Comparison of ENCODE assay signal across 17 cellular contexts in the genomic region with DNA sequence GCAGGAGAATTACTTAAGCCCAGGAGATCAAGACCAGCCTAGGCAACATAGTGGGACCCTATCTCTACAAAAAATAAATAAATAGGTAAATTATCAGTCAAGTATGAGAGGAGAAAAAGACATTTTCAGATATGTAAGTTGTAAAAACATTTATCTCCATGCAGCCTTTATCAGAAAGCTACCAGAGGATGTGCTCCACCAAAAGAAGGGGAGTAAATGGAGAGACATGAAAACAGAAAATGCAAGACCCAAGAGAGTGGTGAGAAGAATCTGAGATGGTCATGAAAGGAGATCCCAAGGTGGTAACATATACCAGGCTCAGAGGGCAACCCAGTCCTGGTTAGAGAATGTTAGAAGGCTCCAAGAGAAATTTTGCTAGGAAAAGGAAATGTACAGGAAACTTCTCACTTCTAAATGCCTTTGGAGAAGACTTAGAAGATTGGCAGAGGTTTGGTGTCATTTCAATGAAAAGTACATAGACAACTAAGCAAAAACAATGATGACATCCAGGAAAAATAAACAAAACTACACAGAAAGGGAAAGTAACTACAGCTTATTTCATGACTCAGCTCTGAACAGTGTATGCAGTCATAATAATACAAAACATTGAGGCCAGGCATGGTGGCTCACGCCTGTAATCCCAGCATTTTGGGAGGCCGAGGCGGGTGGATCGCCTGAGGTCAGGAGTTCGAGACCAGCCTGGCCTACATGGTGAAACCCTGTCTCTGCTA. TPM values are rescaled to one million over a fixed set of nuclear protein-coding genes. Genes with fewer than 3 reads are reported as not detected.
DNase-seq lines count a peak whose midpoint lies in the region; ATAC-seq, FAIRE-seq and TF ChIP-seq lines count a peak whose summit lies in the region.
"Had no signal": no experiment of that assay in that cellular context is flagged by ENCODE, and none has a peak within 500 bp of the region (broad histone marks: within the 10 kb centered on the region; RNA-seq: fewer than 3 reads in every experiment).

No MANE protein-coding gene starts in this region.

- peak; percentile 25 for DNase-seq in EH (ENCODE audit: low read depth)
- peak; percentile 29 for DNase-seq in bronchial epithelial cell (ENCODE audit: low read depth)
- peak; percentile 68 for DNase-seq in mesenchymal stem cell
- DNase-seq in NCI-H146 treated with DMSO at 0.1 percent for 48 hours (lab: John Stamatoyannopoulos, UW; ENCODE audit: unreplicated experiment), result no peak
- no peak for DNase-seq in GOT3 (lab: John Stamatoyannopoulos, UW)
- DNase-seq: CD8-positive, alpha-beta T cell; NCI-H1092; NCI-H1694; NCI-H446 treated with DMSO at 0.1 percent for 48 hours; NCI-H748 treated with DMSO at 0.1 percent for 48 hours had no signal

- no peak overlapping the region for H3K23ac ChIP-seq in mesenchymal stem cell (ENCODE audit: low read length in 2 of 2)

- no peak overlapping the region for H3K27ac ChIP-seq in HEK293 (ENCODE audit: extremely low read depth, low read depth, low read length)
- no peak overlapping the region for H3K27ac ChIP-seq in mesenchymal stem cell (ENCODE audit: low read length, poor library complexity, severe bottlenecking)
- H3K27ac ChIP-seq: PC-9 had no signal

- no peak for TF ChIP-seq CTCF in HEK293 (tag by site-specific recombination; IDR thresholded peaks at IDR 0.05)
- no peak for TF ChIP-seq CTCF in bronchial epithelial cell (IDR thresholded peaks at IDR 0.05; ENCODE audit: insufficient read depth, low read length, severe bottlenecking)

- H3K9me3 ChIP-seq in HEK293 (ENCODE audit: control insufficient read depth, insufficient read depth, low read depth, low read length) (no peaks in the 10 kb centered on the region), mesenchymal stem cell (ENCODE audit: control insufficient read depth, low read length) (peaks cover 7% of the 10 kb centered on the region)
- H3K9me3 ChIP-seq: HAP-1 had no signal

- no peak for FAIRE-seq in bronchial epithelial cell (lab: Jason Lieb, UNC)

- H2BK120ac ChIP-seq in mesenchymal stem cell (ENCODE audit: low read depth, low read length), result no peak overlapping the region

- H2AK5ac ChIP-seq in mesenchymal stem cell (ENCODE audit: low read length, severe bottlenecking), result no peak overlapping the region

- H3K36me3 ChIP-seq in HEK293 (ENCODE audit: control insufficient read depth in 2 of 2, insufficient read depth in 1 of 2, low read length in 2 of 2) (no peaks in the 10 kb centered on the region), bronchial epithelial cell (ENCODE audit: control insufficient read depth, insufficient read depth, low read length) (no peaks in the 10 kb centered on the region), mesenchymal stem cell (ENCODE audit: control insufficient read depth in 1 of 2, insufficient read depth in 2 of 2, low read depth in 1 of 2, low read length in 2 of 2) (no peaks in the 10 kb centered on the region)
- H3K36me3 ChIP-seq: HAP-1 had no signal

- CTCF ChIA-PET in HEK293 (lab: Yijun Ruan, JAX), result interaction anchor here (0.6 to 2.5 kb wide), 3 partner anchors 15 to 1096 kb away, joined by 3 to 8 read pairs (median 5); no protein-coding TSS in a partner anchor

- no peak overlapping the region for H2BK12ac ChIP-seq in mesenchymal stem cell (ENCODE audit: low read length in 2 of 2)

- no peak overlapping the region for H2BK15ac ChIP-seq in mesenchymal stem cell (ENCODE audit: low read depth, poor library complexity, severe bottlenecking)

- H3K4me1 ChIP-seq in HEK293 (ENCODE audit: control insufficient read depth, insufficient read depth, low read length) (no peaks in the 10 kb centered on the region), mesenchymal stem cell (ENCODE audit: control insufficient read depth, insufficient read depth, low read depth, low read length) (peaks cover 4% of the 10 kb centered on the region)
- H3K4me1 ChIP-seq: HAP-1 had no signal

- H3K27me3 ChIP-seq in bronchial epithelial cell (ENCODE audit: control insufficient read depth, insufficient read depth, low read length) (peaks cover 21% of the 10 kb centered on the region), mesenchymal stem cell (ENCODE audit: control insufficient read depth in 1 of 2, insufficient read depth in 1 of 2, low read length in 2 of 2) (peaks cover 40 to 52% of the 10 kb centered on the region in 2 experiments)

- ATAC-seq in GM18505 (IDR thresholded peaks at IDR 0.05; ENCODE audit: unreplicated experiment), result no peak
- ATAC-seq: CD8-positive, alpha-beta T cell had no signal

- no peak overlapping the region for H3K18ac ChIP-seq in mesenchymal stem cell (ENCODE audit: low read depth in 1 of 2, low read length in 2 of 2)

- WGBS in mesenchymal stem cell, result 82% methylated on average over 5 of the region's 5 CpGs

- H2AFZ ChIP-seq in mesenchymal stem cell (ENCODE audit: low read depth, low read length), result no peak overlapping the region
- H2AFZ ChIP-seq: PC-9 had no signal

- no peak for TF ChIP-seq POLR2A in GM18505 (IDR thresholded peaks at IDR 0.05; ENCODE audit: borderline replicate concordance, extremely low read depth, insufficient read depth, insufficient read length)

- no peak overlapping the region for H3K4ac ChIP-seq in mesenchymal stem cell (ENCODE audit: low read depth in 1 of 2, low read length in 2 of 2)

- H2BK5ac ChIP-seq in mesenchymal stem cell (ENCODE audit: low read depth, low read length, poor library complexity, severe bottlenecking), result no peak overlapping the region

- no peak overlapping the region for H3K4me2 ChIP-seq in mesenchymal stem cell (ENCODE audit: low read length, poor library complexity, severe bottlenecking)
- H3K4me2 ChIP-seq: PC-9 had no signal

- no peak overlapping the region for H4K8ac ChIP-seq in mesenchymal stem cell (ENCODE audit: low read length)

- H3K9ac ChIP-seq in mesenchymal stem cell (ENCODE audit: low read length), result no peak overlapping the region

- POLR2A ChIA-PET in HEK293 (lab: Yijun Ruan, JAX), result no interaction called here

- no peak overlapping the region for H3K14ac ChIP-seq in mesenchymal stem cell (ENCODE audit: low read length in 2 of 2)

- no peak overlapping the region for H4K91ac ChIP-seq in mesenchymal stem cell (ENCODE audit: low read length)

- H3K79me1 ChIP-seq in mesenchymal stem cell (replicated peaks; ENCODE audit: low read length, poor library complexity, severe bottlenecking), result no peaks in the 10 kb centered on the region

- H3K4me3 ChIP-seq in HEK293 (ENCODE audit: low read depth, low read length) (no peak overlapping the region), bronchial epithelial cell (ENCODE audit: low read depth, low read length) (no peak overlapping the region), mesenchymal stem cell (ENCODE audit: insufficient read depth in 1 of 2, low read depth in 1 of 2, low read length in 2 of 2) (no peak overlapping the region)
- H3K4me3 ChIP-seq: HAP-1, PC-9 had no signal

TF ChIP-seq in HEK293, 187 proteins besides CTCF, POLR2A, EP300 and RAD21:
- TF ChIP-seq PRDM1 (tag by site-specific recombination; IDR thresholded peaks at IDR 0.05), result peak; percentile 40; the same call in 1 of the 2 replicates
- peak; percentile 61 for TF ChIP-seq BCL6B (tag by site-specific recombination; IDR thresholded peaks at IDR 0.05)
- TF ChIP-seq, protein P1, sequence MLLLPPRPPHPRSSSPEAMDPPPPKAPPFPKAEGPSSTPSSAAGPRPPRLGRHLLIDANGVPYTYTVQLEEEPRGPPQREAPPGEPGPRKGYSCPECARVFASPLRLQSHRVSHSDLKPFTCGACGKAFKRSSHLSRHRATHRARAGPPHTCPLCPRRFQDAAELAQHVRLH (tag by site-specific recombination; IDR thresholded peaks at IDR 0.05), result no peak
- peak; percentile 60 for TF ChIP-seq SETDB1 (IDR thresholded peaks at IDR 0.05; ENCODE audit: insufficient read length, low read length)

RNA-seq across cellular contexts. Expression of gene CIB4, which starts 19.5 kb away (rescaled TPM):
- not detected in 2 replicates for total RNA-seq in bronchial epithelial cell
- 0.08 TPM for polyA plus RNA-seq in mesenchymal stem cell (2013, experiment 1 of 2)
- not detected for polyA plus RNA-seq in mesenchymal stem cell (2013, experiment 2 of 2)
- total RNA-seq: CD8-positive, alpha-beta T cell; Daoy; PC-9 had no signal
- polyA plus RNA-seq: BJ, IgD-negative memory B cell had no signal

Comparison
In these comparisons a context has a peak if more than half of its experiments do, and no peak if none do; other contexts are left out.
1. DNase-seq: peak in EH (single experiment), bronchial epithelial cell (single experiment) and mesenchymal stem cell (single experiment); none in NCI-H146 treated with DMSO at 0.1 percent for 48 hours (single experiment) and GOT3 (single experiment).